ENCODE assay signal across 12 cellular contexts in the genomic region with DNA sequence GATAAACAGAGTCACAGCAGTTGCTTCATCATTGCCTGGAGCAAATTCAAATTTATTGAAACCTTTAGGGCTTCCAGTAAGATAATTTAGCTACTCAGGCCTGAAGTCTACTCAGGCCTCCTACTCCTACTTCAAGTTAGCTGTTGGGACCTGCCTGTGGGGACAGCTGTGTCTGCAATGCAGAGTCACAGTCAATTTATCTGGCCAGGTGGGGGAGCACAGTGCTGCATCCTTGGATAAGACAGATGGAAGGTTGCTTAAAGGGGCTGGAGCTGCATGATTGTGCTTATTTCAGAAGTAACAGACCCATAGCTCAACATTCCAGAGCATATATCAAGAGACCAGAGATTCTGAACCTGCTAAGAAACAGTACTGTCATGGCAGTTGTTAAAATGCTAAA.
"Had no signal": no experiment of that assay in that cellular context is flagged by ENCODE, and none has a peak within 500 bp of the region (broad histone marks: within the 10 kb centered on the region; RNA-seq: fewer than 3 reads in every experiment).

No MANE protein-coding gene starts in this region.

- FAIRE-seq: bronchial epithelial cell, frontal cortex had no signal

- H3K4me1 Mint-ChIP-seq: activated CD4-positive, alpha-beta memory T cell treated with anti-CD3 and anti-CD28 coated beads, Interleukin-2, amount 10 ng/mL, durations not matched to agents 7 days and 5 days; natural killer cell had no signal

- H3K36me3 Mint-ChIP-seq: natural killer cell had no signal

- H3K27ac Mint-ChIP-seq: activated CD4-positive, alpha-beta memory T cell treated with anti-CD3 and anti-CD28 coated beads, Interleukin-2, amount 10 ng/mL, durations not matched to agents 7 days and 5 days; natural killer cell had no signal

- H3K27me3 ChIP-seq: heart right ventricle, transverse colon had no signal

- H3K27me3 Mint-ChIP-seq: activated CD4-positive, alpha-beta memory T cell treated with anti-CD3 and anti-CD28 coated beads, Interleukin-2, amount 10 ng/mL, durations not matched to agents 7 days and 5 days had no signal

- H3K4me1 ChIP-seq: transverse colon had no signal

- H3K9me3 ChIP-seq: heart right ventricle, transverse colon had no signal

- DNase-seq: activated CD4-positive, alpha-beta memory T cell treated with anti-CD3 and anti-CD28 coated beads, Interleukin-2, amount 10 ng/mL, durations not matched to agents 7 days and 5 days; activated CD4-positive, alpha-beta T cell treated with anti-CD3 and anti-CD28 coated beads for 1 hour; activated gamma-delta T cell treated with Interleukin-2 at 50 U/mL for 16 hours; activated T-cell treated with anti-CD3 and anti-CD28 coated beads, Interleukin-2, amount 50 U/mL, for 48 hours; aorta; heart right ventricle; natural killer cell; stimulated activated CD4-positive, alpha-beta T cell treated with anti-CD3 and anti-CD28 coated beads, Interleukin-12 subunit alpha, Interleukin-12 subunit beta, amount 100 ng/mL, for 4 hours; stimulated activated naive CD4-positive, alpha-beta T cell; transverse colon had no signal

- H3K4me3 ChIP-seq: heart right ventricle, transverse colon had no signal

- H3K36me3 ChIP-seq: heart right ventricle, transverse colon had no signal

- ATAC-seq: natural killer cell had no signal

- H3K27ac ChIP-seq: transverse colon had no signal

- H3K4me3 Mint-ChIP-seq: activated CD4-positive, alpha-beta memory T cell treated with anti-CD3 and anti-CD28 coated beads, Interleukin-2, amount 10 ng/mL, durations not matched to agents 7 days and 5 days; natural killer cell had no signal
